In the genomic region with DNA sequence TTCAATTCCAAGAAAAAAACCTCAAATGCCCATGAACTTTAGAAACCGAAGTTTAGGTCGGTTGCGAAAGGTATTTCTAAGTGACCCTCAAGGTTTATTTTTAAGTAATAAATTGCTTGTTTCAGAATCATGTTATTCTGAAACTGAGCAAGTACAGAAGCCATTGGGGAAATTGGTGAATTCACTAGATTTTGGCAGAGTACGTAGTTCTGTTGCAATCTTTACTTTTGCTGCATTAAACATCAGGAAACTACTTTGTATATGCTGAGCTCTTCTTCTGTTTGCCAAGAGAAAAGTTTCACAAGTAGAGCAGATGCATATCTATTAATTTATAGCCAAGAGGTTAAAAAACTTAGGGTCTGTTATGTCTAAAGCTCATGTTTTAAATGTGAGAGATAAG, we compare ENCODE assay signal across 22 cellular contexts.
"Had no signal": no experiment of that assay in that cellular context is flagged by ENCODE, and none has a peak within 500 bp of the region (broad histone marks: within the 10 kb centered on the region; RNA-seq: fewer than 3 reads in every experiment).

No MANE protein-coding gene starts in this region.

- H3K27me3 ChIP-seq: body of pancreas, esophagus muscularis mucosa, gastroesophageal sphincter, heart right ventricle, pancreas, tibial artery had no signal

- H3K9me3 ChIP-seq: body of pancreas, esophagus muscularis mucosa, gastroesophageal sphincter, heart right ventricle, lower lobe of right lung, pancreas, tibial artery had no signal

- ATAC-seq: activated CD8-positive, alpha-beta T cell treated with anti-CD3 and anti-CD28 coated beads, Interleukin-2, amount 10 ng/mL, durations not matched to agents 7 days and 5 days; activated naive CD4-positive, alpha-beta T cell treated with anti-CD3 and anti-CD28 coated beads, Interleukin-2, amount 50 U/mL, for 72 hours; body of pancreas; gastroesophageal sphincter; heart right ventricle; left colon; pancreas; stimulated activated naive B cell treated with anti-CD40 and anti-IgM and Interleukin-4, amounts not matched to agents 10 μg/mL and 1 μg/mL and 100 μg/mL, for 72 hours had no signal

- H3K27ac ChIP-seq: body of pancreas, coronary artery, esophagus muscularis mucosa, gastroesophageal sphincter, heart right ventricle, lower lobe of right lung, pancreas, tibial artery had no signal

- H3K4me3 Mint-ChIP-seq: activated CD4-positive, alpha-beta T cell treated with anti-CD3 and anti-CD28 coated beads, Interleukin-2, amount 10 ng/mL, durations not matched to agents 24 days and 14 days; activated CD8-positive, alpha-beta T cell treated with anti-CD3 and anti-CD28 coated beads, Interleukin-2, amount 10 ng/mL, durations not matched to agents 7 days and 5 days; mesothelial cell of epicardium; stimulated activated naive B cell treated with anti-CD40 and anti-IgM and Interleukin-4, amounts not matched to agents 10 μg/mL and 1 μg/mL and 100 μg/mL, for 72 hours had no signal

- H3K4me1 ChIP-seq: body of pancreas, gastroesophageal sphincter, lower lobe of right lung, pancreas had no signal

- H3K36me3 ChIP-seq: esophagus muscularis mucosa, gastroesophageal sphincter, heart right ventricle, lower lobe of right lung, pancreas, tibial artery had no signal

- DNase-seq: activated CD4-positive, alpha-beta T cell treated with anti-CD3 and anti-CD28 coated beads, Interleukin-2, amount 10 ng/mL, durations not matched to agents 24 days and 14 days; activated CD4-positive, CD25-positive, alpha-beta regulatory T cell; activated CD8-positive, alpha-beta memory T cell treated with anti-CD3 and anti-CD28 coated beads, Interleukin-2, amount 50 U/mL, for 4 hours; activated CD8-positive, alpha-beta T cell treated with anti-CD3 and anti-CD28 coated beads, Interleukin-2, amount 10 ng/mL, durations not matched to agents 7 days and 5 days; activated effector memory CD4-positive, alpha-beta T cell treated with anti-CD3 and anti-CD28 coated beads, Interleukin-2, amount 50 U/mL, for 16 hours; activated T-cell treated with anti-CD3 and anti-CD28 coated beads, Interleukin-2, amount 50 U/mL, for 48 hours; amygdala; body of pancreas; central memory CD4-positive, alpha-beta T cell; effector CD4-positive, alpha-beta T cell; heart right ventricle; left colon; lower lobe of right lung; pancreas; stimulated activated CD4-positive, alpha-beta T cell treated with anti-CD3 and anti-CD28 coated beads, Interleukin-2, amount 100 ng/mL, for 48 hours; stimulated activated naive B cell treated with anti-CD40 and anti-IgM and Interleukin-4, amounts not matched to agents 10 μg/mL and 1 μg/mL and 100 μg/mL, for 72 hours; tibial artery had no signal

- H3K4me1 Mint-ChIP-seq: activated CD4-positive, alpha-beta T cell treated with anti-CD3 and anti-CD28 coated beads, Interleukin-2, amount 10 ng/mL, durations not matched to agents 24 days and 14 days; mesothelial cell of epicardium; stimulated activated naive B cell treated with anti-CD40 and anti-IgM and Interleukin-4, amounts not matched to agents 10 μg/mL and 1 μg/mL and 100 μg/mL, for 72 hours had no signal

- H3K9me3 Mint-ChIP-seq: activated naive CD4-positive, alpha-beta T cell treated with anti-CD3 and anti-CD28 coated beads, Interleukin-2, amount 50 U/mL, for 72 hours had no signal

- H3K36me3 Mint-ChIP-seq: activated naive CD4-positive, alpha-beta T cell treated with anti-CD3 and anti-CD28 coated beads, Interleukin-2, amount 50 U/mL, for 72 hours; mesothelial cell of epicardium had no signal

- H3K4me3 ChIP-seq: body of pancreas, coronary artery, esophagus muscularis mucosa, gastroesophageal sphincter, heart right ventricle, lower lobe of right lung, pancreas, tibial artery had no signal

- H3K27me3 Mint-ChIP-seq: activated CD4-positive, alpha-beta T cell treated with anti-CD3 and anti-CD28 coated beads, Interleukin-2, amount 10 ng/mL, durations not matched to agents 24 days and 14 days had no signal

- H3K27ac Mint-ChIP-seq: activated CD4-positive, alpha-beta T cell treated with anti-CD3 and anti-CD28 coated beads, Interleukin-2, amount 10 ng/mL, durations not matched to agents 24 days and 14 days; activated CD8-positive, alpha-beta T cell treated with anti-CD3 and anti-CD28 coated beads, Interleukin-2, amount 10 ng/mL, durations not matched to agents 7 days and 5 days; activated naive CD4-positive, alpha-beta T cell treated with anti-CD3 and anti-CD28 coated beads, Interleukin-2, amount 50 U/mL, for 72 hours; mesothelial cell of epicardium; stimulated activated naive B cell treated with anti-CD40 and anti-IgM and Interleukin-4, amounts not matched to agents 10 μg/mL and 1 μg/mL and 100 μg/mL, for 72 hours had no signal
